Comparison of ENCODE assay signal across 16 cellular contexts in the genomic region with DNA sequence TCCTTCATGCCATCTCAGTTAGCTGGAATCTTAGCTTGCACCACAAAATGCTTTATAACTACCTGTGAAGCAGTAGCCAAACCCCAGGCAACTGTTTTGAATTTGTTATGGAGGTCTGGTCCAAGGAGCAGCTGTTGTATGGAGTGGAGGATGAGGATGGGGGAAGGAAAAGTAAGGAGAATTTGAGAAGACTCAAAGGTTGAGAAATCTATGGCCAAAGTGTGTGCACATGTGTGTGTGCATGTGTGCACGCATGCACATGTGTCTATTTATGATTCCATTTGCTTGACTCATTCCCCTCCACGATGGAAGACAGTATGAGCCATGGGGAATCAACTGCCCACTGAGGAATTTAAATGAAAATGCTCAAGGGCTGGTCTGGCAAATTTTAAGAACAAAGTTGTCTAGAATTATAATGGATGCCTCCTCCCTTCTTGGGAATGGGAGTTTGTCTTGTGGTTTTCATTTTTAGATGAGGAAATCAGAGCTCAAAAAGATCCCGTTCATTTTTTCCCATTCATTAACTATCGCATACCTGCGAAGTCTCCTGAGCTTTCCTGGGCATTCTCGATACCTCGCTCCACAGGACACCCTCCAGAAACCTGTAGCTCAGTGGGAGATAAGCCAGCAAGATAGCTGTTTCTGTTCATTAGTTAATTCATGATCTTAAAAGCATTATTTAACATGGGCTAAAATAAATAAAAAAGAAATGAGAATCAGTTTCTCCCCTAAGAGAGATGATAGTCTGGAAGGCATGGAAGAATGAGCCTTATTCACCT.
DNase-seq lines count a peak whose midpoint lies in the region; ATAC-seq, FAIRE-seq and TF ChIP-seq lines count a peak whose summit lies in the region.
"Had no signal": no experiment of that assay in that cellular context is flagged by ENCODE, and none has a peak within 500 bp of the region (broad histone marks: within the 10 kb centered on the region; RNA-seq: fewer than 3 reads in every experiment).

No MANE protein-coding gene starts in this region.

- H3K9me3 Mint-ChIP-seq in stimulated activated memory B cell treated with anti-CD40 and anti-IgM and Interleukin-4, amounts not matched to agents 10 μg/mL and 1 μg/mL and 100 μg/mL, for 72 hours, result no peaks in the 10 kb centered on the region

- H4K91ac ChIP-seq in H1 (replicated peaks; ENCODE audit: insufficient read length, low read length), result peak overlapping the region; percentile 23

- H3K4me3 ChIP-seq in H1 (ENCODE audit: extremely low read depth in 1 of 4, insufficient read depth in 2 of 4, low read depth in 3 of 4, low read length in 4 of 4), result no peak overlapping the region
- H3K4me3 ChIP-seq: testis had no signal

- H3K27me3 ChIP-seq in H1 (replicated peaks in 1 of 4; ENCODE audit: control insufficient read depth in 3 of 4, extremely low read depth in 1 of 4, insufficient read depth in 3 of 4, low read length in 3 of 4), result no peaks in the 10 kb centered on the region
- H3K27me3 ChIP-seq: testis had no signal

- 81% methylated on average over 7 of the region's 7 CpGs; no CpG with 5 or more reads in 1 of the 2 experiments for WGBS in H1 (ENCODE audit: extremely low coverage in 1 of 2, insufficient coverage in 1 of 2, insufficient read length in 1 of 2, insufficient replicate concordance in 2 of 2, low coverage in 1 of 2, low lambda C conversion rate in 2 of 2, missing lambda C conversion rate in 1 of 2), 2 experiments

- TF ChIP-seq EP300 in H1 (IDR thresholded peaks at IDR 0.05; ENCODE audit: borderline replicate concordance in 1 of 2, low read depth in 2 of 2, low read length in 2 of 2), result no peak

- H2AK5ac ChIP-seq in H1 (ENCODE audit: low read depth, low read length), result no peak overlapping the region; the same call in 1 of the 2 replicates

- no peaks in the 10 kb centered on the region for H3K36me3 Mint-ChIP-seq in stimulated activated memory B cell treated with anti-CD40 and anti-IgM and Interleukin-4, amounts not matched to agents 10 μg/mL and 1 μg/mL and 100 μg/mL, for 72 hours

- DNase-seq in EL (peak; percentile 56), RPMI7951 (ENCODE audit: low read depth) (peak; percentile 81), H1 (ENCODE audit: low read depth in 1 of 2, low spot score in 2 of 2) (no peak), posterior cingulate gyrus (no peak)
- no peak for DNase-seq in activated CD4-positive, alpha-beta T cell treated with anti-CD3 and anti-CD28 coated beads for 1 hour
- DNase-seq: amygdala; naive thymus-derived CD4-positive, alpha-beta T cell; NCI-H1694 treated with DMSO at 0.1 percent for 48 hours; Right ventricle myocardium superior; T-helper 2 cell; testis had no signal

- H3K56ac ChIP-seq in H1 (replicated peaks; ENCODE audit: insufficient read length, low read depth, low read length), result no peak overlapping the region

- no peak overlapping the region for H3K23ac ChIP-seq in H1 (ENCODE audit: insufficient read length)

- no peak overlapping the region for H2BK20ac ChIP-seq in H1 (ENCODE audit: low read length)

- H3K79me2 ChIP-seq in H1 (ENCODE audit: control insufficient read depth in 1 of 2, insufficient read depth in 2 of 2, low read length in 2 of 2), result no peaks in the 10 kb centered on the region
- H3K79me2 ChIP-seq: parathyroid adenoma had no signal

- no peak overlapping the region for H2BK5ac ChIP-seq in H1 (ENCODE audit: low read depth, low read length)

- H2BK15ac ChIP-seq in H1 (ENCODE audit: low read length), result no peak overlapping the region

- POLR2A ChIA-PET in H1 (lab: Charles Lee; ENCODE audit: partially characterized antibody), result interaction anchor here (0.7 kb wide), 1 partner anchor 698 kb away, joined by 3 read pairs; no protein-coding TSS in a partner anchor

- H3K27ac ChIP-seq in H1 (ENCODE audit: low read depth, low read length), result no peak overlapping the region
- H3K27ac ChIP-seq: C4-2B, parathyroid adenoma, testis had no signal

- no peak overlapping the region for H2BK120ac ChIP-seq in H1 (replicated peaks; ENCODE audit: low read depth, low read length)

- no peak overlapping the region for H3K4ac ChIP-seq in H1 (replicated peaks; ENCODE audit: insufficient read length, low read depth, low read length)

- CTCF ChIA-PET in H1 (lab: Charles Lee; ENCODE audit: partially characterized antibody), result interaction anchor here (1.1 kb wide), 1 partner anchor 111 kb away, joined by 3 read pairs; no protein-coding TSS in a partner anchor

- H3K4me1 ChIP-seq in H1 (replicated peaks in 1 of 4; ENCODE audit: control insufficient read depth in 3 of 4, insufficient read depth in 4 of 4, low read length in 3 of 4), result no peaks in the 10 kb centered on the region
- H3K4me1 ChIP-seq: parathyroid adenoma, testis had no signal

- H3K4me3 Mint-ChIP-seq in stimulated activated memory B cell treated with anti-CD40 and anti-IgM and Interleukin-4, amounts not matched to agents 10 μg/mL and 1 μg/mL and 100 μg/mL, for 72 hours, result no peak overlapping the region
- H3K4me3 Mint-ChIP-seq: naive thymus-derived CD4-positive, alpha-beta T cell had no signal

- no peak overlapping the region for H3K4me2 ChIP-seq in H1 (ENCODE audit: insufficient read depth in 1 of 2, low read depth in 2 of 2, low read length in 2 of 2)

- no peak overlapping the region for H4K5ac ChIP-seq in H1 (ENCODE audit: insufficient read length, low read depth, low read length)

- no peak for TF ChIP-seq RAD21 in H1 (IDR thresholded peaks at IDR 0.05 in 1 of 2, conservative IDR thresholded peaks at IDR 0.05 in 1 of 2; ENCODE audit: low read depth in 2 of 2, low read length in 2 of 2)

- TF ChIP-seq POLR2A in H1 (IDR thresholded peaks at IDR 0.05; ENCODE audit: control extremely low read depth in 1 of 2, low read depth in 2 of 2, low read length in 2 of 2), result no peak

- no peak overlapping the region for H3K14ac ChIP-seq in H1 (ENCODE audit: insufficient read length)

- H4K20me1 ChIP-seq in H1 (replicated peaks in 1 of 2; ENCODE audit: control insufficient read depth in 1 of 2, insufficient read depth in 2 of 2, low read length in 2 of 2), result no peaks in the 10 kb centered on the region

- H3K27ac Mint-ChIP-seq in stimulated activated memory B cell treated with anti-CD40 and anti-IgM and Interleukin-4, amounts not matched to agents 10 μg/mL and 1 μg/mL and 100 μg/mL, for 72 hours, result peak overlapping the region; percentile 43

- H3K27me3 Mint-ChIP-seq in stimulated activated memory B cell treated with anti-CD40 and anti-IgM and Interleukin-4, amounts not matched to agents 10 μg/mL and 1 μg/mL and 100 μg/mL, for 72 hours, result no peaks in the 10 kb centered on the region
- H3K27me3 Mint-ChIP-seq: naive thymus-derived CD4-positive, alpha-beta T cell had no signal

- H3K23me2 ChIP-seq in H1 (ENCODE audit: low read depth, low read length), result no peaks in the 10 kb centered on the region; the same call in none of the 2 replicates

- no peaks in the 10 kb centered on the region for H3K36me3 ChIP-seq in H1 (ENCODE audit: control insufficient read depth in 2 of 4, insufficient read depth in 4 of 4, low read length in 3 of 4)

- no peak for TF ChIP-seq CTCF in H1 (IDR thresholded peaks at IDR 0.05; ENCODE audit: control extremely low read depth in 1 of 3, insufficient read depth in 1 of 3, low read depth in 1 of 3, low read length in 3 of 3)

- intact Hi-C loops in posterior cingulate gyrus (cut with DNase I), result no loop called here

- no peak overlapping the region for H2BK12ac ChIP-seq in H1 (ENCODE audit: low read depth, low read length)

- H2AFZ ChIP-seq in H1 (ENCODE audit: low read length), result no peak overlapping the region
- H2AFZ ChIP-seq: parathyroid adenoma had no signal

- no peak overlapping the region for H3K18ac ChIP-seq in H1 (ENCODE audit: extremely low read depth, low read length)

- no peaks in the 10 kb centered on the region for H3K9me3 ChIP-seq in H1 (ENCODE audit: insufficient read depth in 2 of 2, low read depth in 1 of 2, low read length in 1 of 2)
- H3K9me3 ChIP-seq: testis had no signal

- H3K79me1 ChIP-seq in H1 (ENCODE audit: low read depth, low read length), result no peaks in the 10 kb centered on the region

- no peak for ATAC-seq in stimulated activated memory B cell treated with anti-CD40 and anti-IgM and Interleukin-4, amounts not matched to agents 10 μg/mL and 1 μg/mL and 100 μg/mL, for 72 hours
- no peak for ATAC-seq in HG02642 (IDR thresholded peaks at IDR 0.05; ENCODE audit: poor library complexity, unreplicated experiment)
- ATAC-seq: activated CD4-positive, CD25-positive, alpha-beta regulatory T cell treated with anti-CD3 and anti-CD28 coated beads, Interleukin-2, amount 50 U/mL, for 24 hours; naive thymus-derived CD4-positive, alpha-beta T cell had no signal

- H4K8ac ChIP-seq in H1 (ENCODE audit: extremely low read depth, insufficient read depth, low read length), result no peak overlapping the region

- H3K9ac ChIP-seq in H1 (replicated peaks in 1 of 4; ENCODE audit: extremely low read depth in 1 of 4, low read depth in 3 of 4, low read length in 3 of 4), result no peak overlapping the region
- H3K9ac ChIP-seq: parathyroid adenoma had no signal

- FAIRE-seq in H1 (lab: Jason Lieb, UNC), result no peak

- H3K4me1 Mint-ChIP-seq in stimulated activated memory B cell treated with anti-CD40 and anti-IgM and Interleukin-4, amounts not matched to agents 10 μg/mL and 1 μg/mL and 100 μg/mL, for 72 hours, result peaks cover 40% of the 10 kb centered on the region

TF ChIP-seq in H1, 55 proteins besides CTCF, POLR2A, EP300 and RAD21:
- TF ChIP-seq CHD2 (IDR thresholded peaks at IDR 0.05; ENCODE audit: low read length) (no peak), EZH2 (IDR thresholded peaks at IDR 0.05; ENCODE audit: low read depth, low read length, severe bottlenecking) (no peak), CBX8 (IDR thresholded peaks at IDR 0.05; ENCODE audit: borderline replicate concordance, low read depth, low read length) (no peak), CEBPB (IDR thresholded peaks at IDR 0.05; ENCODE audit: low read depth, low read length) (no peak), TBP (IDR thresholded peaks at IDR 0.05; ENCODE audit: low read depth, low read length) (no peak), SRF (IDR thresholded peaks at IDR 0.05; ENCODE audit: low read depth, low read length) (no peak), SIN3A (conservative IDR thresholded peaks at IDR 0.05 in 1 of 2, IDR thresholded peaks at IDR 0.05 in 1 of 2; ENCODE audit: low read depth in 1 of 2, low read length in 2 of 2) (no peak), CTBP2 (IDR thresholded peaks at IDR 0.05; ENCODE audit: borderline replicate concordance, insufficient read depth, insufficient read length, low read length) (no peak), MAFK (IDR thresholded peaks at IDR 0.05; ENCODE audit: low read depth, low read length) (no peak), SP2 (IDR thresholded peaks at IDR 0.05; ENCODE audit: low read length) (no peak), SP1 (IDR thresholded peaks at IDR 0.05; ENCODE audit: low read depth, low read length) (no peak)

Comparison
In these comparisons a context has a peak if more than half of its experiments do, and no peak if none do; other contexts are left out.
1. DNase-seq: peak in EL (single experiment) and RPMI7951 (single experiment); none in H1 (0 of 2), activated CD4-positive, alpha-beta T cell treated with anti-CD3 and anti-CD28 coated beads for 1 hour (single experiment) and posterior cingulate gyrus (0 of 10).